Comparison of ENCODE assay signal across 8 cellular contexts in the genomic region with DNA sequence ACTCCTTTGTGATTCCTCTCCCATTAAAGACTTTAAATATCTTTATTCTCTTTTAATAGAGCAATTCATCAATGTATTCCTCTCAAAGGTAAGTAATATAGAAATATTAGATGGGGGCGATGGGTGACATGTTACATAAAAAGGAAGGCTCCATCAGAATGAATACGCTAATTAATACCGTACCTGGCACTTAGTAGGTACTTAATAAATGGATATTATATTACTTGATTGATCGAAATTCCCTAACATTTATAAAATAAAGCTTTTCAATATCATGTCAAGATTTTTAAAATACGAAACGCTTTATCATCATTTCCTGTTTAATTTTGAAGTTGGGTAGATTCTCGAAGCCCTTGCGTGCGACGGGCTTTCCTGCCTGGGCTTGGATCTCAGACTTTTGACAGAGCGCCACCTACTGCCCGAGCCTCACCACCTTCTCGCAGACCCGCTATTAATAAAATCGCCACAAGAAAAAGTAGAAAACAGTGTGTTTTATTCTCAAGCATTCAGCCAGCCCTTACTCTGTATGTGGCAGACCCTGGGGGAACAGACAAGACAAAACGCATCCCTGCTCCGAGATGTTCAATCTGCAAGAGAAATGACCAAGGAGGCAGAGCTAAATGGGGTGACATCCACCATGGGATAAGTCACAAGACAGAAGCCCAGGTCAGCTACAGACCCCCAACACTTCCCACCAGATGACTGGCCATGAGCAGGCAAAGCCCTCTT.
DNase-seq lines count a peak whose midpoint lies in the region; ATAC-seq and TF ChIP-seq lines count a peak whose summit lies in the region.

No MANE protein-coding gene starts in this region.

- peak; percentile 76 for DNase-seq in GM13976 (ENCODE audit: low spot score)
- peak; percentile 41 for DNase-seq in NCI-H226
- peak; percentile 59 to 70 for DNase-seq in activated CD4-positive, alpha-beta T cell treated with anti-CD3 and anti-CD28 coated beads, Interleukin-2, amount 50 U/mL, for 24 hours (ENCODE audit: low read depth in 1 of 2, low spot score in 1 of 2)
- peak; percentile 41 to 78 for DNase-seq in dermis microvascular lymphatic vessel endothelial cell (ENCODE audit: low read depth in 2 of 2)
- peak; percentile 90 for DNase-seq in medulla oblongata (ENCODE audit: extremely low spot score)
- DNase-seq in stimulated activated CD8-positive, alpha-beta memory T cell treated with anti-CD3 and anti-CD28 coated beads, Interleukin-15, amount 100 ng/mL, for 24 hours (ENCODE audit: low read depth) = peak; percentile 50

- H3K36me3 ChIP-seq in ACC112 (ENCODE audit: insufficient read depth, low read length) = no peaks in the 10 kb centered on the region

- ATAC-seq in HG03139 (IDR thresholded peaks at IDR 0.05; ENCODE audit: unreplicated experiment) = no peak

- H3K4me1 ChIP-seq in ACC112 (ENCODE audit: control insufficient read depth, insufficient read depth, low read length, unreplicated experiment) = peaks cover 36% of the 10 kb centered on the region

- peak overlapping the region; percentile 64 for H2AFZ ChIP-seq in ACC112 (ENCODE audit: low read length, unreplicated experiment)

- no peak overlapping the region for H3K27ac ChIP-seq in ACC112 (ENCODE audit: low read depth, low read length)

- in situ Hi-C loops in GM13976 (cut with MboI; ENCODE audit: low sequenced_read_pairs, unreplicated experiment) = no loop called here

- H3K79me2 ChIP-seq in ACC112 (ENCODE audit: control insufficient read depth, insufficient read depth, low read length, unreplicated experiment) = no peaks in the 10 kb centered on the region

- no peak overlapping the region for H3K4me3 ChIP-seq in ACC112 (ENCODE audit: low read depth, low read length)

- peaks cover 11% of the 10 kb centered on the region for H3K27me3 ChIP-seq in ACC112 (ENCODE audit: insufficient read depth, low read length)

- TF ChIP-seq CTCF in GM13976 (IDR thresholded peaks at IDR 0.05; ENCODE audit: borderline replicate concordance, control extremely low read depth, extremely low read depth, insufficient read depth, missing control alignments) = peak; percentile 88
